ENCODE assay signal across 1 cellular context in genomic region chr19:4501691-4502090, GRCh38.
TF ChIP-seq lines count a peak whose summit lies in the region.

No MANE protein-coding gene starts in this region.

TF ChIP-seq in endothelial cell of umbilical vein, 7 proteins besides CTCF, POLR2A, EP300 and RAD21:
- TF ChIP-seq POLR2AphosphoS5 (IDR thresholded peaks at IDR 0.05; ENCODE audit: insufficient read depth, low read depth, low read length): no peak
- TF ChIP-seq MAX (IDR thresholded peaks at IDR 0.05; ENCODE audit: insufficient read depth, insufficient read length): no peak
- no peak for TF ChIP-seq MYC (IDR thresholded peaks at IDR 0.05; ENCODE audit: low read depth, low read length)
- no peak for TF ChIP-seq GATA2 (IDR thresholded peaks at IDR 0.05; ENCODE audit: insufficient read depth, insufficient read length, low read depth, low read length)
- no peak for TF ChIP-seq EZH2 (IDR thresholded peaks at IDR 0.05; ENCODE audit: borderline replicate concordance, low read depth, low read length, severe bottlenecking)
- TF ChIP-seq FOS (IDR thresholded peaks at IDR 0.05; ENCODE audit: borderline replicate concordance, insufficient read depth, low read length): no peak
- TF ChIP-seq JUN (IDR thresholded peaks at IDR 0.05; ENCODE audit: borderline replicate concordance, insufficient read depth, insufficient read length, low read depth): no peak
